In the genomic region with DNA sequence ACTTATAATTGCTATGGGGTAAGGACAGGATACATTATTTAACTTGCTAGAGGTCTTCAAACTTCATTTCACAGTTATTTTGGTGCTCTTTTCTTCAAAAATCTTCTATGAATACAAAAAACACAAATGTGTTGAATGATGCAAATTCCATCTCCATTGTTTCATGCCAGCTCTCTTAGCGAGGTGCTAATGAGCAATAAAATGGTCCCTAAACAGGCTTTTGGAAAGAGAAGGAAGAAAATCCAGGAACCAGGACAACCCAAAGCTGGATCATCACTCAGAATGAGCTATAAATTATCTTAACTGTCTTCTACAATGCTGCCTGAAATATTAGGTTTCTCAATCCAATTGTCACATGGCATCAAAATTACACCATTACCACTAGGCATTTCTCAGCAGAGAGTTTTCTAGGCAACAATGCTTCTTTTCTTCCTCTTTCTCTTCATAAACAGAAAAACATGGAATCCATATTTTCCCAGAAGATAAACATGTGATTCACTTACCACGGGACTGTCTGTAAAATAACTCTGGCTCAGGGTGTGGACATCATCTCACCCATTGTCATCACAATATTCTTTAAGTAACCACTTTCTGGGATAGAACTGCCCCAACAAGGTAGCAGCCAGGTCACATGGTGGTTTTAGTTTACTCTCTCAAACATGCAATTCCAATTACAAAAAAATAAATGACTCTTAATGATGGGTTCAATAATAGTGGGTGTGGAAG, we compare ENCODE assay signal across 1 cellular context.
TF ChIP-seq lines count a peak whose summit lies in the region.

No MANE protein-coding gene starts in this region.

TF ChIP-seq in WTC11, 78 proteins besides CTCF, POLR2A, EP300 and RAD21:
- TF ChIP-seq, protein P1, sequence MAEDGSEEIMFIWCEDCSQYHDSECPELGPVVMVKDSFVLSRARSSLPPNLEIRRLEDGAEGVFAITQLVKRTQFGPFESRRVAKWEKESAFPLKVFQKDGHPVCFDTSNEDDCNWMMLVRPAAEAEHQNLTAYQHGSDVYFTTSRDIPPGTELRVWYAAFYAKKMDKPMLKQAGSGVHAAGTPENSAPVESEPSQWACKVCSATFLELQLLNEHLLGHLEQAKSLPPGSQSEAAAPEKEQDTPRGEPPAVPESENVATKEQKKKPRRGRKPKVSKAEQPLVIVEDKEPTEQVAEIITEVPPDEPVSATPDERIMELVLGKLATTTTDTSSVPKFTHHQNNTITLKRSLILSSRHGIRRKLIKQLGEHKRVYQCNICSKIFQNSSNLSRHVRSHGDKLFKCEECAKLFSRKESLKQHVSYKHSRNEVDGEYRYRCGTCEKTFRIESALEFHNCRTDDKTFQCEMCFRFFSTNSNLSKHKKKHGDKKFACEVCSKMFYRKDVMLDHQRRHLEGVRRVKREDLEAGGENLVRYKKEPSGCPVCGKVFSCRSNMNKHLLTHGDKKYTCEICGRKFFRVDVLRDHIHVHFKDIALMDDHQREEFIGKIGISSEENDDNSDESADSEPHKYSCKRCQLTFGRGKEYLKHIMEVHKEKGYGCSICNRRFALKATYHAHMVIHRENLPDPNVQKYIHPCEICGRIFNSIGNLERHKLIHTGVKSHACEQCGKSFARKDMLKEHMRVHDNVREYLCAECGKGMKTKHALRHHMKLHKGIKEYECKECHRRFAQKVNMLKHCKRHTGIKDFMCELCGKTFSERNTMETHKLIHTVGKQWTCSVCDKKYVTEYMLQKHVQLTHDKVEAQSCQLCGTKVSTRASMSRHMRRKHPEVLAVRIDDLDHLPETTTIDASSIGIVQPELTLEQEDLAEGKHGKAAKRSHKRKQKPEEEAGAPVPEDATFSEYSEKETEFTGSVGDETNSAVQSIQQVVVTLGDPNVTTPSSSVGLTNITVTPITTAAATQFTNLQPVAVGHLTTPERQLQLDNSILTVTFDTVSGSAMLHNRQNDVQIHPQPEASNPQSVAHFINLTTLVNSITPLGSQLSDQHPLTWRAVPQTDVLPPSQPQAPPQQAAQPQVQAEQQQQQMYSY (CRISPR knock-in tag; IDR thresholded peaks at IDR 0.05), result peak; percentile 72
- TF ChIP-seq ESRRA (CRISPR knock-in tag; IDR thresholded peaks at IDR 0.05; ENCODE audit: borderline replicate concordance), result no peak
